In genomic region chr7:118202056-118202455, GRCh38 we compare ENCODE assay signal across 23 cellular contexts. TPM values are rescaled to one million over a fixed set of nuclear protein-coding genes. Genes with fewer than 3 reads are reported as not detected.
"Had no signal": no experiment of that assay in that cellular context is flagged by ENCODE, and none has a peak within 500 bp of the region (broad histone marks: within the 10 kb centered on the region; RNA-seq: fewer than 3 reads in every experiment).

No MANE protein-coding gene starts in this region.

- H3K4me3 ChIP-seq: body of pancreas, SJSA1 had no signal

- H3K27ac ChIP-seq: body of pancreas, SJSA1 had no signal

- H3K27me3 ChIP-seq: body of pancreas, SJSA1 had no signal

- DNase-seq: activated CD4-positive, alpha-beta T cell treated with anti-CD3 and anti-CD28 coated beads for 48 hours; activated CD4-positive, alpha-beta T cell treated with anti-CD3 and anti-CD28 coated beads, Interleukin-2, amount 50 U/mL, for 4 hours; activated CD4-positive, CD25-positive, alpha-beta regulatory T cell treated with anti-CD3 and anti-CD28 coated beads, Interleukin-2, amount 50 U/mL, for 72 hours; activated CD8-positive, alpha-beta memory T cell treated with anti-CD3 and anti-CD28 coated beads, Interleukin-2, amount 10 ng/mL, durations not matched to agents 7 days and 5 days; activated effector memory CD4-positive, alpha-beta T cell treated with Interleukin-2 at 50 U/mL for 16 hours; activated naive CD4-positive, alpha-beta T cell; activated T-cell treated with anti-CD3 and anti-CD28 coated beads, Interleukin-2, amount 50 U/mL, for 24 hours; aorta; body of pancreas; central memory CD4-positive, alpha-beta T cell; Kasumi-1; KBM-7; NCI-H1105 treated with DMSO at 0.1 percent for 48 hours; NCI-H1436 treated with DMSO at 0.1 percent for 48 hours; NCI-H187; NCI-H2081 treated with DMSO at 0.1 percent for 48 hours; NCI-H2227 treated with DMSO at 0.1 percent for 48 hours; NCI-H82; PC-3; SHP77 had no signal

- ATAC-seq: activated CD8-positive, alpha-beta memory T cell treated with anti-CD3 and anti-CD28 coated beads, Interleukin-2, amount 10 ng/mL, durations not matched to agents 7 days and 5 days; body of pancreas; PC-3; WTC11 had no signal

- H3K36me3 ChIP-seq: SJSA1 had no signal

- H3K4me1 ChIP-seq: body of pancreas, SJSA1 had no signal

- H3K9me3 ChIP-seq: body of pancreas, SJSA1 had no signal

RNA-seq across cellular contexts. Expression of gene ANKRD7, which starts 22.4 kb away (rescaled TPM):
- total RNA-seq: activated T-helper 1 cell treated with anti-CD3 and anti-CD28 coated beads, Interleukin-12 subunit alpha, Interleukin-12 subunit beta, Interleukin-2, Interleukin-4 antibody, amounts not matched to agents 30 ng/mL and 10 ng/mL and 1 ng/mL, durations not matched to agents 14 hours and 24 hours and 36 hours; PC-3 had no signal
